Comparison of ENCODE assay signal across 1 cellular context in genomic region chr3:105503191-105503593, GRCh38.
A peak's percentile ranks its signal among the peaks of the same experiment; 100 is the strongest.
TF ChIP-seq lines count a peak whose summit lies in the region.

No MANE protein-coding gene starts in this region.

TF ChIP-seq in HepG2, 621 proteins besides CTCF, POLR2A, EP300 and RAD21 (continued from another document and continues in another):
- TF ChIP-seq ZNF318 (CRISPR knock-in tag; IDR thresholded peaks at IDR 0.05) (no peak), ZNF788 (CRISPR knock-in tag; IDR thresholded peaks at IDR 0.05; ENCODE audit: borderline replicate concordance) (no peak), ZNF264 (CRISPR knock-in tag; IDR thresholded peaks at IDR 0.05) (peak; percentile 82), NCOA2 (CRISPR knock-in tag; IDR thresholded peaks at IDR 0.05) (peak; percentile 93), ZNF121 (CRISPR knock-in tag; IDR thresholded peaks at IDR 0.05) (no peak), MTF2 (CRISPR knock-in tag; IDR thresholded peaks at IDR 0.05; ENCODE audit: borderline replicate concordance) (no peak), TRAFD1 (CRISPR knock-in tag; IDR thresholded peaks at IDR 0.05; ENCODE audit: borderline replicate concordance) (no peak), MTA3 (CRISPR knock-in tag; IDR thresholded peaks at IDR 0.05) (no peak), ATM (IDR thresholded peaks at IDR 0.05; ENCODE audit: borderline replicate concordance) (no peak), HOXA3 (CRISPR knock-in tag; IDR thresholded peaks at IDR 0.05) (peak; percentile 35; the same call in 1 of the 2 replicates), FOXO4 (CRISPR knock-in tag; conservative IDR thresholded peaks at IDR 0.05) (no peak), ZNF280D (CRISPR knock-in tag; IDR thresholded peaks at IDR 0.05) (peak; percentile 93), ARHGAP35 (CRISPR knock-in tag; IDR thresholded peaks at IDR 0.05; ENCODE audit: borderline replicate concordance) (no peak), NONO (IDR thresholded peaks at IDR 0.05) (no peak), NONO (CRISPR knock-in tag; conservative IDR thresholded peaks at IDR 0.05) (peak; percentile 84), ZBTB21 (CRISPR knock-in tag; IDR thresholded peaks at IDR 0.05) (no peak), PRDM4 (CRISPR knock-in tag; IDR thresholded peaks at IDR 0.05; ENCODE audit: borderline replicate concordance) (no peak), IRF2 (CRISPR knock-in tag; IDR thresholded peaks at IDR 0.05) (peak; percentile 80; the same call in 1 of the 2 replicates), ZNF768 (CRISPR knock-in tag; IDR thresholded peaks at IDR 0.05) (no peak), MLLT10 (CRISPR knock-in tag; IDR thresholded peaks at IDR 0.05) (no peak), AHR (CRISPR knock-in tag; IDR thresholded peaks at IDR 0.05) (no peak), ZFP37 (CRISPR knock-in tag; IDR thresholded peaks at IDR 0.05; ENCODE audit: borderline replicate concordance) (0 out of 2 replicates have a peak, but pooled peaks have one; percentile 28), SOX6 (IDR thresholded peaks at IDR 0.05) (no peak), SOX6 (CRISPR knock-in tag; IDR thresholded peaks at IDR 0.05) (peak; percentile 98), ZBTB26 (CRISPR knock-in tag; IDR thresholded peaks at IDR 0.05; ENCODE audit: borderline replicate concordance) (no peak), ZNF558 (CRISPR knock-in tag; IDR thresholded peaks at IDR 0.05; ENCODE audit: borderline replicate concordance) (no peak), ZNF598 (CRISPR knock-in tag; IDR thresholded peaks at IDR 0.05; ENCODE audit: borderline replicate concordance) (no peak), NFKBIZ (CRISPR knock-in tag; IDR thresholded peaks at IDR 0.05) (peak; percentile 84), HNF1B (CRISPR knock-in tag; IDR thresholded peaks at IDR 0.05) (no peak), FOXP4 (CRISPR knock-in tag; IDR thresholded peaks at IDR 0.05) (peak; percentile 95), ZNF530 (CRISPR knock-in tag; IDR thresholded peaks at IDR 0.05; ENCODE audit: low read depth) (no peak), ZNF180 (CRISPR knock-in tag; IDR thresholded peaks at IDR 0.05; ENCODE audit: borderline replicate concordance, low read depth) (no peak), SIX4 (CRISPR knock-in tag; IDR thresholded peaks at IDR 0.05) (peak; percentile 65; the same call in 1 of the 2 replicates), ZNF572 (CRISPR knock-in tag; IDR thresholded peaks at IDR 0.05) (no peak), ZSCAN25 (CRISPR knock-in tag; IDR thresholded peaks at IDR 0.05) (peak; percentile 43; the same call in 1 of the 2 replicates), ZMAT5 (CRISPR knock-in tag; IDR thresholded peaks at IDR 0.05; ENCODE audit: borderline replicate concordance, low read depth) (no peak), ZNF619 (CRISPR knock-in tag; IDR thresholded peaks at IDR 0.05) (no peak)
